ENCODE assay signal across 8 cellular contexts in the genomic region with DNA sequence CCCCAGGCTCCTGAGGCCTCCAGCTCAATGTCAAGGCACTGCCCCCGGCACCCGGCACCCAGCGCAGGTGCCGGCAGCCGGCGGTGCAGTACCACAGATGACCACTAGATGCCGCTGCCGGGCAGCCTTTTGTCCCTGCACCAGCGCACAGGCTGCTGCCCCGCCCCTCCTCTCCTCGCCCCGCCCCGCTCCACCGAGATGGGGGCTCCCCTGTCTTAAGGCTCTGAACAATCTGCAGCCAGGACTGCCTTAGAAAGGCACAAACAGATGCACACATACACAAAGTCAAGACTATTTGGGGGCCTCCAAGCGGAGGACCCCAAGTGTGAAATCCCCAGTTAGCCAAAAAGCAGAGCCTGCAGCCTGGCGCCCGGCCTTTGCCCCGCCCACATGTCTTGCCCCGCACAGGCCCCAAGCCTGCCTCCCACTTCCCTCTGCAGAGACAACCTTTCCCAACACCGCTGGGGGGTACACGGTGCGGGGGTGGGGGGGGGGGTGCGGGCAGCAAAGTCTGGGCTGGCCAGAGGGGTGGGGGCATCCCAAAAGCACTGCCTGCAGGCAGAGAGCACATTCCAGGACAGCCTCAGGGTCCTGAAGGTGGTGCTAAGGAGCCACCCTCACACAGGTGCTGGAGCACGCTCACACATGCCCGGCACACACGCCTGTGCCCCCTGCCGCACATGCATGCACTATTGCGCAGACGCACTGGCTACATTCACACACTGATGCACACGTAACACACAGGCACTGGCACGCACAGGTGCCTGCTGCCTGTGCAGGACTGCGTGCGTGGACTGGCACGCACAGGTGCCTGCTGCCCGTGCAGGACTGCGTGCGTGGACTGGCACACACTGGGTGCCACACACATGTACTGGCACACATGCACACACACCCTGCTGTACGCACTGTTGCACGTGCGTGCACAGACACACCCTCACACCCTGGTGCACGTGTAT. TPM values are rescaled to one million over a fixed set of nuclear protein-coding genes. Genes with fewer than 3 reads are reported as not detected.
DNase-seq lines count a peak whose midpoint lies in the region; ATAC-seq lines count a peak whose summit lies in the region.

No MANE protein-coding gene starts in this region.

- intact Hi-C loops in CD4-positive, alpha-beta memory T cell (cut with micrococcal nuclease), result loop anchor here (1.0 to 2.0 kb wide), 5 partner anchors 39 to 233 kb away; no protein-coding TSS in a partner anchor
- intact Hi-C loops in left colon (cut with DNase I, micrococcal nuclease), result loop anchor here in 1 of 2 donors (5.0 kb wide), 1 partner anchor 131 kb away; no protein-coding TSS in a partner anchor

- peak; percentile 76 to 83 (median 78) for DNase-seq in CD4-positive, alpha-beta memory T cell
- peak; percentile 53 for DNase-seq in NCI-H1105 (lab: John Stamatoyannopoulos, UW)
- DNase-seq in activated CD4-positive, alpha-beta T cell treated with anti-CD3 and anti-CD28 coated beads for 1 hour, result peak; percentile 72
- peak; percentile 70 for DNase-seq in central memory CD4-positive, alpha-beta T cell
- peak; percentile 60 to 83 for DNase-seq in left colon
- DNase-seq in stimulated activated CD4-positive, alpha-beta T cell treated with anti-CD3 and anti-CD28 coated beads, Interleukin-4, amount 100 ng/mL, for 1 hour, result peak; percentile 89

- no peak overlapping the region for H3K27ac ChIP-seq in CD4-positive, alpha-beta memory T cell (ENCODE audit: low read depth, low read length)

- H3K4me3 Mint-ChIP-seq in CD4-positive, alpha-beta memory T cell, result peak overlapping the region in 5 of 8 donors; percentile 9 to 70 (median 52)

- H3K27me3 Mint-ChIP-seq in CD4-positive, alpha-beta memory T cell, result no peaks in the 10 kb centered on the region

- peaks cover 8 to 13% of the 10 kb centered on the region in 2 donors for H3K36me3 Mint-ChIP-seq in CD4-positive, alpha-beta memory T cell

- no peaks in the 10 kb centered on the region for H3K27me3 ChIP-seq in CD4-positive, alpha-beta memory T cell (ENCODE audit: insufficient read depth, low read length)

- H3K9me3 Mint-ChIP-seq in CD4-positive, alpha-beta memory T cell, result peaks cover 2 to 18% (median 13%) of the 10 kb centered on the region in 8 donors

- H3K4me1 Mint-ChIP-seq in CD4-positive, alpha-beta memory T cell, result peaks cover 3 to 8% (median 6%) of the 10 kb centered on the region in 4 donors

- CTCF ChIA-PET in CD4-positive, alpha-beta memory T cell (lab: Charles Lee; ENCODE audit: partially characterized antibody), result interaction anchor here (0.6 to 1.8 kb wide), 18 partner anchors 9 to 233 kb away, joined by 3 to 24 read pairs (median 4); partner anchors contain the start of gene WRAP73

- H3K4me3 ChIP-seq in CD4-positive, alpha-beta memory T cell (ENCODE audit: low read length in 2 of 2), result no peak overlapping the region

- ATAC-seq in GM21390 (IDR thresholded peaks at IDR 0.05; ENCODE audit: unreplicated experiment) (peak; percentile 67), left colon (peak; percentile 78), GM21526 (IDR thresholded peaks at IDR 0.05; ENCODE audit: low FRiP score, unreplicated experiment) (no peak)

- H3K36me3 ChIP-seq in CD4-positive, alpha-beta memory T cell (ENCODE audit: insufficient read depth, low read length), result no peaks in the 10 kb centered on the region

- POLR2A ChIA-PET in CD4-positive, alpha-beta memory T cell (lab: Charles Lee; ENCODE audit: partially characterized antibody), result interaction anchor here (1.0 to 2.0 kb wide), 7 partner anchors 10 to 135 kb away, joined by 3 to 15 read pairs (median 4); no protein-coding TSS in a partner anchor

- no peaks in the 10 kb centered on the region for H3K9me3 ChIP-seq in CD4-positive, alpha-beta memory T cell (ENCODE audit: control insufficient read depth in 1 of 2, low read length in 2 of 2)

- no peaks in the 10 kb centered on the region for H3K4me1 ChIP-seq in CD4-positive, alpha-beta memory T cell (ENCODE audit: insufficient read depth, low read length)

- H3K27ac Mint-ChIP-seq in CD4-positive, alpha-beta memory T cell, result peak overlapping the region in 4 of 7 donors; percentile 4 to 50 (median 30)

RNA-seq across cellular contexts. Expression of gene ARHGEF16, which starts 37.1 kb away (rescaled TPM):
- under 1 TPM; 0.20 to 0.22 TPM for total RNA-seq in CD4-positive, alpha-beta memory T cell
- under 1 TPM in 1 of 2 donors, not detected in 1; 0.16 TPM for polyA plus RNA-seq in CD4-positive, alpha-beta memory T cell
- 100 to 1,000 TPM in 1 of 2 donors, 10 to 100 TPM in 1; 92.4 to 113 TPM for total RNA-seq in left colon

Comparison
In these comparisons a context has a peak if more than half of its experiments do, and no peak if none do; other contexts are left out.
1. RNA of gene ARHGEF16, which starts 37.1 kb away (total RNA-seq): 92.4 to 113 TPM in left colon; 0.20 to 0.22 TPM in CD4-positive, alpha-beta memory T cell; every median in the first group is over 10 times any median in the second.
2. Peak in every context shown above with its lines, with median percentiles within 50 percentile points of each other: DNase-seq.